In genomic region chr2:120863661-120864320, GRCh38 we compare ENCODE assay signal across 15 cellular contexts.
DNase-seq lines count a peak whose midpoint lies in the region; ATAC-seq and TF ChIP-seq lines count a peak whose summit lies in the region.
"Had no signal": no experiment of that assay in that cellular context is flagged by ENCODE, and none has a peak within 500 bp of the region (broad histone marks: within the 10 kb centered on the region; RNA-seq: fewer than 3 reads in every experiment).

No MANE protein-coding gene starts in this region.

- no peaks in the 10 kb centered on the region for H3K4me1 Mint-ChIP-seq in activated CD4-positive, alpha-beta T cell treated with anti-CD3 and anti-CD28 coated beads for 36 hours
- H3K4me1 Mint-ChIP-seq in activated CD4-positive, alpha-beta T cell treated with anti-CD3 and anti-CD28 coated beads, Interleukin-2, amount 10 ng/mL, durations not matched to agents 7 days and 5 days = no peaks in the 10 kb centered on the region

- H2AFZ ChIP-seq in osteoblast (ENCODE audit: low read length) = no peak overlapping the region

- H3K9me3 ChIP-seq in esophagus squamous epithelium = no peaks in the 10 kb centered on the region
- H3K9me3 ChIP-seq in osteoblast (ENCODE audit: low read depth, low read length) = no peaks in the 10 kb centered on the region
- no peaks in the 10 kb centered on the region for H3K9me3 ChIP-seq in gastrocnemius medialis

- H3K4me3 ChIP-seq in AG10803 (ENCODE audit: low read length) (no peak overlapping the region), esophagus squamous epithelium (no peak overlapping the region), osteoblast (ENCODE audit: insufficient read depth, low read length) (no peak overlapping the region), gastrocnemius medialis (no peak overlapping the region)

- H3K4me1 ChIP-seq in esophagus squamous epithelium (peaks cover 15 to 35% (median 16%) of the 10 kb centered on the region in 3 donors), osteoblast (ENCODE audit: insufficient read depth, low read length) (peaks cover 61% of the 10 kb centered on the region), gastrocnemius medialis (peaks cover 4 to 16% of the 10 kb centered on the region in 2 donors)

- TF ChIP-seq CTCF in AG10803 (conservative IDR thresholded peaks at IDR 0.05; ENCODE audit: low read length) (no peak), esophagus squamous epithelium (IDR thresholded peaks at IDR 0.05) (peak in 1 of 6 experiments; percentile 14), osteoblast (IDR thresholded peaks at IDR 0.05; ENCODE audit: extremely low read depth, low read depth, low read length) (no peak), gastrocnemius medialis (IDR thresholded peaks at IDR 0.05 in 4 of 5, conservative IDR thresholded peaks at IDR 0.05 in 1 of 5) (no peak)

- no peak for ATAC-seq in activated CD4-positive, alpha-beta T cell treated with anti-CD3 and anti-CD28 coated beads for 36 hours
- no peak for ATAC-seq in gastrocnemius medialis

- in situ Hi-C loops in gastrocnemius medialis (cut with MboI; ENCODE audit: low sequenced_read_pairs in 4 of 4) = no loop called here

- H4K20me1 ChIP-seq in osteoblast (ENCODE audit: insufficient read depth, low read length) = peaks cover 12% of the 10 kb centered on the region

- H3K27ac Mint-ChIP-seq in activated CD4-positive, alpha-beta T cell treated with anti-CD3 and anti-CD28 coated beads for 36 hours = no peak overlapping the region
- no peak overlapping the region for H3K27ac Mint-ChIP-seq in activated CD4-positive, alpha-beta T cell treated with anti-CD3 and anti-CD28 coated beads, Interleukin-2, amount 10 ng/mL, durations not matched to agents 7 days and 5 days
- H3K27ac Mint-ChIP-seq: nephron progenitor cell had no signal

- H3K36me3 Mint-ChIP-seq in activated CD4-positive, alpha-beta T cell treated with anti-CD3 and anti-CD28 coated beads for 36 hours (ENCODE audit: low read depth) = no peaks in the 10 kb centered on the region
- H3K36me3 Mint-ChIP-seq in activated CD4-positive, alpha-beta T cell treated with anti-CD3 and anti-CD28 coated beads, Interleukin-2, amount 10 ng/mL, durations not matched to agents 7 days and 5 days (ENCODE audit: low read depth) = no peaks in the 10 kb centered on the region

- POLR2A ChIA-PET in activated CD4-positive, alpha-beta T cell treated with anti-CD3 and anti-CD28 coated beads for 36 hours (lab: Charles Lee) = no interaction called here
- POLR2A ChIA-PET in activated CD4-positive, alpha-beta T cell treated with anti-CD3 and anti-CD28 coated beads, Interleukin-2, amount 10 ng/mL, durations not matched to agents 7 days and 5 days (lab: Charles Lee) = no interaction called here

- H3K9me3 Mint-ChIP-seq in activated CD4-positive, alpha-beta T cell treated with anti-CD3 and anti-CD28 coated beads for 36 hours (ENCODE audit: low read depth) = no peaks in the 10 kb centered on the region
- H3K9me3 Mint-ChIP-seq in activated CD4-positive, alpha-beta T cell treated with anti-CD3 and anti-CD28 coated beads, Interleukin-2, amount 10 ng/mL, durations not matched to agents 7 days and 5 days = no peaks in the 10 kb centered on the region
- H3K9me3 Mint-ChIP-seq: nephron progenitor cell had no signal

- WGBS in esophagus squamous epithelium, 2 donors = 35 to 48% methylated on average over 10 of the region's 10 CpGs

- H3K27me3 ChIP-seq in esophagus squamous epithelium (peaks cover 0 to 47% (median 0%) of the 10 kb centered on the region in 4 donors), osteoblast (ENCODE audit: insufficient read depth, low read length) (no peaks in the 10 kb centered on the region), gastrocnemius medialis (no peaks in the 10 kb centered on the region)

- H3K4me2 ChIP-seq in osteoblast (ENCODE audit: insufficient read depth, low read length) = no peak overlapping the region
- H3K4me2 ChIP-seq: KMS-11 had no signal

- H3K27me3 Mint-ChIP-seq in activated CD4-positive, alpha-beta T cell treated with anti-CD3 and anti-CD28 coated beads for 36 hours = peaks cover 18% of the 10 kb centered on the region
- H3K27me3 Mint-ChIP-seq in activated CD4-positive, alpha-beta T cell treated with anti-CD3 and anti-CD28 coated beads, Interleukin-2, amount 10 ng/mL, durations not matched to agents 7 days and 5 days = peaks cover 24% of the 10 kb centered on the region

- DNase-seq in AG10803 (ENCODE audit: low read depth) (peak; percentile 54), OCI-M1 (lab: John Stamatoyannopoulos, UW) (peak; percentile 77), esophagus squamous epithelium (lab: John Stamatoyannopoulos, UW) (no peak), osteoblast (ENCODE audit: insufficient read length, low spot score, missing footprints) (peak; percentile 95), hypothalamus (lab: John Stamatoyannopoulos, UW) (no peak), gastrocnemius medialis (no peak)
- DNase-seq in activated CD4-positive, alpha-beta T cell treated with anti-CD3 and anti-CD28 coated beads for 36 hours = no peak
- DNase-seq in activated CD4-positive, alpha-beta T cell treated with anti-CD3 and anti-CD28 coated beads, Interleukin-2, amount 10 ng/mL, durations not matched to agents 7 days and 5 days = no peak
- DNase-seq: activated CD8-positive, alpha-beta memory T cell treated with anti-CD3 and anti-CD28 coated beads, Interleukin-2, amount 50 U/mL, for 48 hours; C1 segment of cervical spinal cord; central memory CD4-positive, alpha-beta T cell; NCI-H526 treated with DMSO at 0.1 percent for 48 hours; nephron progenitor cell; T-helper 1 cell had no signal

- no peak overlapping the region for H3K4me3 Mint-ChIP-seq in activated CD4-positive, alpha-beta T cell treated with anti-CD3 and anti-CD28 coated beads for 36 hours
- H3K4me3 Mint-ChIP-seq in activated CD4-positive, alpha-beta T cell treated with anti-CD3 and anti-CD28 coated beads, Interleukin-2, amount 10 ng/mL, durations not matched to agents 7 days and 5 days = no peak overlapping the region
- H3K4me3 Mint-ChIP-seq: nephron progenitor cell had no signal

- no peaks in the 10 kb centered on the region for H3K36me3 ChIP-seq in esophagus squamous epithelium
- H3K36me3 ChIP-seq in osteoblast (ENCODE audit: insufficient read depth, low read length) = no peaks in the 10 kb centered on the region
- H3K36me3 ChIP-seq in gastrocnemius medialis = no peaks in the 10 kb centered on the region

- CTCF ChIA-PET in activated CD4-positive, alpha-beta T cell treated with anti-CD3 and anti-CD28 coated beads for 36 hours (lab: Charles Lee) = interaction anchor here (0.7 kb wide), 1 partner anchor 403 kb away, joined by 4 read pairs; no protein-coding TSS in a partner anchor
- CTCF ChIA-PET in activated CD4-positive, alpha-beta T cell treated with anti-CD3 and anti-CD28 coated beads, Interleukin-2, amount 10 ng/mL, durations not matched to agents 7 days and 5 days (lab: Charles Lee) = no interaction called here

- H3K27ac ChIP-seq in esophagus squamous epithelium (peak overlapping the region in 3 of 4 donors; percentile 5 to 40 (median 36)), osteoblast (ENCODE audit: low read depth, low read length) (peak overlapping the region; percentile 63), gastrocnemius medialis (no peak overlapping the region)
- H3K27ac ChIP-seq: KMS-11 had no signal

- H3K79me2 ChIP-seq in osteoblast (ENCODE audit: insufficient read depth, low read length) = peaks cover 45% of the 10 kb centered on the region

- intact Hi-C loops in esophagus squamous epithelium (cut with DNase I) = no loop called here
- intact Hi-C loops in activated CD4-positive, alpha-beta T cell treated with anti-CD3 and anti-CD28 coated beads for 36 hours (cut with DNase I, micrococcal nuclease) = no loop called here
- intact Hi-C loops in gastrocnemius medialis (cut with DNase I; ENCODE audit: low total_unique reads) = loop anchor here (10.0 kb wide), 1 partner anchor 129 kb away; the partner anchor contains the start of gene GLI2

- no peak for TF ChIP-seq POLR2A in esophagus squamous epithelium (IDR thresholded peaks at IDR 0.05)
- no peak for TF ChIP-seq POLR2A in gastrocnemius medialis (IDR thresholded peaks at IDR 0.05)

Comparison
In these comparisons a context has a peak if more than half of its experiments do, and no peak if none do; other contexts are left out.
1. DNase-seq: peak in AG10803 (single experiment), OCI-M1 (single experiment) and osteoblast (single experiment); none in esophagus squamous epithelium (single experiment), activated CD4-positive, alpha-beta T cell treated with anti-CD3 and anti-CD28 coated beads for 36 hours (single experiment), activated CD4-positive, alpha-beta T cell treated with anti-CD3 and anti-CD28 coated beads, Interleukin-2, amount 10 ng/mL, durations not matched to agents 7 days and 5 days (single experiment), hypothalamus (0 of 51) and gastrocnemius medialis (0 of 2).
2. H3K27ac ChIP-seq: peak in esophagus squamous epithelium (3 of 4) and osteoblast (single experiment); none in gastrocnemius medialis (0 of 4).